Comparison of ENCODE assay signal across 19 cellular contexts in the genomic region with DNA sequence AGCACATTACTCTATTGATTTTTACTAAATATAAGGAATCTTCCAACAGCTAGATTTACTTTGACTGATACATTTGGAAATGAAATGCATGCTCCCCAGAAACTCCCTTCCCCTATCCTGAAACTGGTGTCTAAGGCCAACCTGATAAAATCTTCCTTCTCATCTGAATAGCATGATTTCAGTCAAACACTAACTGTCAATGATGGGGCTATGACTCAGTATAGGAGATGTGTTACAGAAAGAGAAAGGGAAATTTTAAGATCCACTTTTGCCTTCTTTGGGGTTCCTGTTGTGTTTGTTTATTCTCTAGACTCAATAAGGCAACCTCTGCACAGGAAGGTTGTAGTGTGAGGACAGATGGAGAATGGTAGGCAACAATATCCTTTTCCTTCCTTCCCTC.
"Had no signal": no experiment of that assay in that cellular context is flagged by ENCODE, and none has a peak within 500 bp of the region (broad histone marks: within the 10 kb centered on the region; RNA-seq: fewer than 3 reads in every experiment).

No MANE protein-coding gene starts in this region.

- H3K4me3 Mint-ChIP-seq: activated CD4-positive, alpha-beta memory T cell treated with anti-CD3 and anti-CD28 coated beads, Interleukin-2, amount 10 ng/mL, durations not matched to agents 7 days and 5 days; activated naive CD4-positive, alpha-beta T cell treated with anti-CD3 and anti-CD28 coated beads, Interleukin-2, amount 10 ng/mL, durations not matched to agents 7 days and 5 days; brain; memory B cell had no signal

- H3K27ac Mint-ChIP-seq: activated CD4-positive, alpha-beta memory T cell treated with anti-CD3 and anti-CD28 coated beads, Interleukin-2, amount 10 ng/mL, durations not matched to agents 7 days and 5 days; activated naive CD4-positive, alpha-beta T cell treated with anti-CD3 and anti-CD28 coated beads, Interleukin-2, amount 10 ng/mL, durations not matched to agents 7 days and 5 days; activated T-helper 2 cell treated with anti-CD3 and anti-CD28 coated beads, Interferon-gamma antibody, Interleukin-2, Interleukin-4, amounts not matched to agents 10 μg/mL and 5 μg/mL and 100 μg/mL, durations not matched to agents 14 hours and 24 hours and 36 hours; brain; memory B cell; naive thymus-derived CD4-positive, alpha-beta T cell had no signal

- H3K36me3 Mint-ChIP-seq: activated naive CD4-positive, alpha-beta T cell treated with anti-CD3 and anti-CD28 coated beads, Interleukin-2, amount 10 ng/mL, durations not matched to agents 7 days and 5 days; brain; memory B cell; naive thymus-derived CD4-positive, alpha-beta T cell had no signal

- DNase-seq: activated CD4-positive, alpha-beta memory T cell treated with anti-CD3 and anti-CD28 coated beads, Interleukin-2, amount 10 ng/mL, durations not matched to agents 7 days and 5 days; activated naive CD4-positive, alpha-beta T cell treated with anti-CD3 and anti-CD28 coated beads, Interleukin-2, amount 10 ng/mL, durations not matched to agents 7 days and 5 days; amniotic stem cell; central memory CD4-positive, alpha-beta T cell; effector CD4-positive, alpha-beta T cell; esophagus squamous epithelium; left ventricle myocardium inferior; mucosa of descending colon; naive thymus-derived CD4-positive, alpha-beta T cell; sigmoid colon; spleen; stimulated activated CD4-positive, alpha-beta T cell treated with anti-CD3 and anti-CD28 coated beads, Interleukin-1b, Interleukin-23, amount 100 ng/mL, for 48 hours; SW 1271; T1000 had no signal

- ATAC-seq: mucosa of descending colon; naive thymus-derived CD4-positive, alpha-beta T cell had no signal

- H3K9me3 Mint-ChIP-seq: activated T-helper 2 cell treated with anti-CD3 and anti-CD28 coated beads, Interferon-gamma antibody, Interleukin-2, Interleukin-4, amounts not matched to agents 10 μg/mL and 5 μg/mL and 100 μg/mL, durations not matched to agents 14 hours and 24 hours and 36 hours; memory B cell had no signal

- H3K4me1 Mint-ChIP-seq: brain had no signal

- FAIRE-seq: endothelial cell of umbilical vein, keratinocyte had no signal

- H3K27me3 Mint-ChIP-seq: activated CD4-positive, alpha-beta memory T cell treated with anti-CD3 and anti-CD28 coated beads, Interleukin-2, amount 10 ng/mL, durations not matched to agents 7 days and 5 days; activated naive CD4-positive, alpha-beta T cell treated with anti-CD3 and anti-CD28 coated beads, Interleukin-2, amount 10 ng/mL, durations not matched to agents 7 days and 5 days; brain; memory B cell; naive thymus-derived CD4-positive, alpha-beta T cell had no signal
